15 cellular contexts compared by ENCODE assay signal in genomic region chr7:116198748-116199410, GRCh38.
"Had no signal": no experiment of that assay in that cellular context is flagged by ENCODE, and none has a peak within 500 bp of the region (broad histone marks: within the 10 kb centered on the region; RNA-seq: fewer than 3 reads in every experiment).

No MANE protein-coding gene starts in this region.

- H3K27ac ChIP-seq: esophagus squamous epithelium, hepatocyte, psoas muscle, right lobe of liver, spleen, tibial artery had no signal

- DNase-seq: effector memory CD8-positive, alpha-beta T cell; esophagus squamous epithelium; mammary epithelial cell; naive thymus-derived CD4-positive, alpha-beta T cell; nephron progenitor cell; psoas muscle; retina; right lobe of liver; spleen; stimulated activated CD4-positive, alpha-beta T cell treated with anti-CD3 and anti-CD28 coated beads, Interleukin-15, amount 100 ng/mL, for 24 hours; stimulated activated CD4-positive, alpha-beta T cell treated with anti-CD3 and anti-CD28 coated beads, Interleukin-1b, Interleukin-23, amount 100 ng/mL, for 48 hours; stimulated activated CD4-positive, alpha-beta T cell treated with anti-CD3 and anti-CD28 coated beads, Interleukin-4, amount 100 ng/mL, for 24 hours; tibial artery had no signal

- H2AFZ ChIP-seq: hepatocyte had no signal

- H3K36me3 ChIP-seq: esophagus squamous epithelium, right lobe of liver, spleen, tibial artery had no signal

- H3K79me2 ChIP-seq: hepatocyte had no signal

- H3K4me2 ChIP-seq: hepatocyte had no signal

- H3K27me3 ChIP-seq: esophagus squamous epithelium, hepatocyte, right lobe of liver, spleen, tibial artery had no signal

- H3K4me1 ChIP-seq: esophagus squamous epithelium, psoas muscle, right lobe of liver, spleen had no signal

- ATAC-seq: effector memory CD8-positive, alpha-beta T cell; naive thymus-derived CD4-positive, alpha-beta T cell; psoas muscle; right lobe of liver; stimulated activated memory B cell treated with anti-CD40 and anti-IgM and Interleukin-4, amounts not matched to agents 10 μg/mL and 1 μg/mL and 100 μg/mL, for 72 hours had no signal

- H3K9me3 ChIP-seq: esophagus squamous epithelium, psoas muscle, right lobe of liver, spleen, tibial artery had no signal

- H3K4me3 ChIP-seq: esophagus squamous epithelium, hepatocyte, psoas muscle, right lobe of liver, spleen, tibial artery had no signal
